ENCODE assay signal across 8 cellular contexts in the genomic region with DNA sequence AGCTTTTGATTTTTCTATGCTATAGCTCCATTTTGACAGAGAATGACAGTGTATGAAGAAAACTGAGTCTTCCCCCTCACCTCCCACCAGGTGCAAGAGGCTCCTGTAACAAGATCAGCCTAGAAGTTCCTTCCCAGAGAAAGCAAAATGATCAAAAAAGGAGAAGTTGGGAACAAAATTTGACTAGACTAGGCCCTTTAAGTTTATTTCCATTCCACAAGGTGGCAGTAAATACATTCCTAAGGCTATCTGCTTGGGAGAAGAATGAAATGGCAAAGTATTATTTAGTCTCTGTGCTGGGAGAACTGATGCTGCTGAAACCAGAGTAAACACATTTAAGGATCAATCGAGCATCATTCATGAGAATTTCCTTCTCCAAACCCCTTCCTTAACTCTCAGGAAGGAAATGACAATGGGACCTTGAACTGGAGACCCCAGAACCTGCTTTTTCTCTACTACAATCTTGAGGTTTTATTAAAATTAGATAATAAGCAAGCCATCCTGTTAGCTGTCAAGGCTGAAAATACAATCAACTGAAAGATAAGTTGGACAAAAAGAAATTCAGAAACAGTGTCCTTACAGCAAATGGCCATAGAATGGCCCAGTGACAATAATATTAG.
DNase-seq lines count a peak whose midpoint lies in the region; ATAC-seq, FAIRE-seq and TF ChIP-seq lines count a peak whose summit lies in the region.

No MANE protein-coding gene starts in this region.

- H3K79me2 ChIP-seq in HCT116 (ENCODE audit: insufficient read depth, low read length) (no peaks in the 10 kb centered on the region), neural progenitor cell (ENCODE audit: low read depth) (no peaks in the 10 kb centered on the region)

- H4K20me1 ChIP-seq in HCT116 (ENCODE audit: insufficient read depth): no peaks in the 10 kb centered on the region
- H4K20me1 ChIP-seq in neural progenitor cell (ENCODE audit: low read depth): no peaks in the 10 kb centered on the region

- no peaks in the 10 kb centered on the region for H3K36me3 ChIP-seq in BE2C
- H3K36me3 ChIP-seq in HCT116 (ENCODE audit: control insufficient read depth in 1 of 2, insufficient read depth in 2 of 2, low read length in 2 of 2): no peaks in the 10 kb centered on the region
- no peaks in the 10 kb centered on the region for H3K36me3 ChIP-seq in neural progenitor cell

- BruUV-seq in HCT116 (replicated peaks; lab: Mats Ljungman, UMichigan): no TSS peak

- peaks cover 4% of the 10 kb centered on the region for H3K27me3 Mint-ChIP-seq in neural progenitor cell (ENCODE audit: insufficient read depth, low read depth)
- no peaks in the 10 kb centered on the region for H3K27me3 Mint-ChIP-seq in T-helper 2 cell treated with Interferon-gamma antibody and Interleukin-4, amounts not matched to agents 5 μg/mL and 100 μg/mL, for 36 hours (ENCODE audit: low read depth)

- no peak overlapping the region for H3K4me3 ChIP-seq in BE2C (ENCODE audit: low read depth, low read length)
- H3K4me3 ChIP-seq in HCT116 (replicated peaks in 1 of 2; ENCODE audit: low read depth in 1 of 2, low read length in 2 of 2): no peak overlapping the region
- no peak overlapping the region for H3K4me3 ChIP-seq in neural progenitor cell

- H3K9me2 ChIP-seq in HCT116 (ENCODE audit: insufficient read depth): no peaks in the 10 kb centered on the region

- POLR2A ChIA-PET in HCT116 (lab: Charles Lee): no interaction called here

- H3K9ac ChIP-seq in HCT116 (ENCODE audit: low read length) (no peak overlapping the region), neural progenitor cell (no peak overlapping the region)

- H3K27me3 ChIP-seq in BE2C (no peaks in the 10 kb centered on the region), HCT116 (ENCODE audit: insufficient read depth, low read length) (peaks cover 23% of the 10 kb centered on the region), neural progenitor cell (no peaks in the 10 kb centered on the region)

- no peaks in the 10 kb centered on the region for H3F3A ChIP-seq in neural progenitor cell (ENCODE audit: low read depth)

- TF ChIP-seq CTCF in BE2C (IDR thresholded peaks at IDR 0.05; ENCODE audit: low read depth, low read length): peak; percentile 60
- TF ChIP-seq CTCF in HCT116 (IDR thresholded peaks at IDR 0.05 in 2 of 3, conservative IDR thresholded peaks at IDR 0.05 in 1 of 3; ENCODE audit: borderline replicate concordance in 1 of 3, insufficient read depth in 1 of 3, low read depth in 2 of 3, low read length in 2 of 3): peak; percentile 40 to 62 (median 46); a peak in 4 of 6 replicates
- TF ChIP-seq CTCF in neural progenitor cell (IDR thresholded peaks at IDR 0.05): peak; percentile 77

- no peak overlapping the region for H3K4me3 Mint-ChIP-seq in neural progenitor cell
- H3K4me3 Mint-ChIP-seq in T-helper 2 cell treated with Interferon-gamma antibody and Interleukin-4, amounts not matched to agents 5 μg/mL and 100 μg/mL, for 36 hours: no peak overlapping the region

- RAD21 ChIA-PET in HCT116 (lab: Charles Lee; ENCODE audit: low non-redundant PET in 1 of 2, low total read pairs in 2 of 2, uncharacterized antibody in 2 of 2, unreplicated experiment in 2 of 2): no interaction called here

- H3K4me1 Mint-ChIP-seq in neural progenitor cell: peaks cover 10% of the 10 kb centered on the region
- peaks cover 8% of the 10 kb centered on the region for H3K4me1 Mint-ChIP-seq in T-helper 2 cell treated with Interferon-gamma antibody and Interleukin-4, amounts not matched to agents 5 μg/mL and 100 μg/mL, for 36 hours (ENCODE audit: low read depth)

- FAIRE-seq in RCC 7860 (lab: Jason Lieb, UNC): no peak

- DNase-seq in BE2C (no peak), HCT116 (ENCODE audit: low read depth, low spot score) (peak; percentile 31), RCC 7860 (ENCODE audit: low spot score) (peak; percentile 28), erythroblast (lab: John Stamatoyannopoulos, UW) (peak; percentile 11 to 23), neural progenitor cell (ENCODE audit: low spot score) (peak; percentile 71)
- no peak for DNase-seq in T-helper 2 cell treated with Interferon-gamma antibody and Interleukin-4, amounts not matched to agents 5 μg/mL and 100 μg/mL, for 36 hours (ENCODE audit: low spot score)

- H2AFZ ChIP-seq in HCT116 (ENCODE audit: low read depth, low read length, poor library complexity, severe bottlenecking) (no peak overlapping the region), neural progenitor cell (replicated peaks) (no peak overlapping the region)

- H3K4me1 ChIP-seq in BE2C (no peaks in the 10 kb centered on the region), HCT116 (ENCODE audit: control insufficient read depth in 1 of 2, insufficient read depth in 2 of 2, low read length in 2 of 2) (no peaks in the 10 kb centered on the region), neural progenitor cell (no peaks in the 10 kb centered on the region)

- H3K4me2 ChIP-seq in HCT116 (ENCODE audit: low read length): no peak overlapping the region
- H3K4me2 ChIP-seq in neural progenitor cell: no peak overlapping the region

- TF ChIP-seq POLR2A in HCT116 (IDR thresholded peaks at IDR 0.05; ENCODE audit: borderline replicate concordance, extremely low read depth, insufficient read depth, insufficient read length) (no peak), erythroblast (IDR thresholded peaks at IDR 0.05; ENCODE audit: low read length) (no peak)

- ATAC-seq in HCT116 (peak; percentile 68; the same call in 1 of the 2 replicates), GM18909 (IDR thresholded peaks at IDR 0.05; ENCODE audit: poor library complexity, unreplicated experiment) (no peak), HG02885 (IDR thresholded peaks at IDR 0.05; ENCODE audit: poor library complexity, unreplicated experiment) (no peak)

- TF ChIP-seq RAD21 in HCT116 (IDR thresholded peaks at IDR 0.05; ENCODE audit: low read depth): peak; percentile 73

- no peaks in the 10 kb centered on the region for H3K9me3 Mint-ChIP-seq in neural progenitor cell
- no peaks in the 10 kb centered on the region for H3K9me3 Mint-ChIP-seq in T-helper 2 cell treated with Interferon-gamma antibody and Interleukin-4, amounts not matched to agents 5 μg/mL and 100 μg/mL, for 36 hours

- CTCF ChIA-PET in HCT116 (lab: Charles Lee): interaction anchor here (3.6 kb wide), 1 partner anchor 54 kb away, joined by 15 read pairs; no protein-coding TSS in a partner anchor

- H3K36me3 Mint-ChIP-seq in neural progenitor cell: peaks cover under 1% of the 10 kb centered on the region
- H3K36me3 Mint-ChIP-seq in T-helper 2 cell treated with Interferon-gamma antibody and Interleukin-4, amounts not matched to agents 5 μg/mL and 100 μg/mL, for 36 hours (ENCODE audit: low read depth): no peaks in the 10 kb centered on the region

- H3K27ac Mint-ChIP-seq in neural progenitor cell: peak overlapping the region; percentile 80
- no peak overlapping the region for H3K27ac Mint-ChIP-seq in T-helper 2 cell treated with Interferon-gamma antibody and Interleukin-4, amounts not matched to agents 5 μg/mL and 100 μg/mL, for 36 hours

- intact Hi-C loops in HCT116 (cut with micrococcal nuclease): loop anchor here (1.0 to 5.0 kb wide), 2 partner anchors 315 to 837 kb away; no protein-coding TSS in a partner anchor

- H3K27ac ChIP-seq in HCT116 (ENCODE audit: low read depth, low read length) (no peak overlapping the region), neural progenitor cell (no peak overlapping the region)

- no peaks in the 10 kb centered on the region for H3K9me3 ChIP-seq in BE2C
- H3K9me3 ChIP-seq in HCT116 (ENCODE audit: control insufficient read depth in 1 of 2, insufficient read depth in 1 of 2, low read depth in 1 of 2, low read length in 2 of 2): no peaks in the 10 kb centered on the region
- H3K9me3 ChIP-seq in neural progenitor cell (ENCODE audit: low read depth): no peaks in the 10 kb centered on the region

TF ChIP-seq in HCT116, 20 proteins besides CTCF, POLR2A, EP300 and RAD21:
- TF ChIP-seq EZH2phosphoT487 (IDR thresholded peaks at IDR 0.05; ENCODE audit: borderline replicate concordance) (no peak), CEBPB (IDR thresholded peaks at IDR 0.05; ENCODE audit: low read depth) (no peak), FOSL1 (IDR thresholded peaks at IDR 0.05; ENCODE audit: low read depth) (no peak), EZH2 (IDR thresholded peaks at IDR 0.05) (no peak), ZNF274 (IDR thresholded peaks at IDR 0.05; ENCODE audit: low read depth, low read length) (no peak), ELF1 (IDR thresholded peaks at IDR 0.05; ENCODE audit: borderline replicate concordance, low read depth) (no peak), SIN3A (IDR thresholded peaks at IDR 0.05; ENCODE audit: low read depth) (no peak), YY1 (IDR thresholded peaks at IDR 0.05; ENCODE audit: extremely low read depth, insufficient replicate concordance, low read depth, low read length) (no peak), SRF (IDR thresholded peaks at IDR 0.05; ENCODE audit: low read depth) (no peak), SP1 (IDR thresholded peaks at IDR 0.05; ENCODE audit: low read depth) (no peak)
- TF ChIP-seq, protein P1, sequence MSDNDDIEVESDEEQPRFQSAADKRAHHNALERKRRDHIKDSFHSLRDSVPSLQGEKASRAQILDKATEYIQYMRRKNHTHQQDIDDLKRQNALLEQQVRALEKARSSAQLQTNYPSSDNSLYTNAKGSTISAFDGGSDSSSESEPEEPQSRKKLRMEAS (IDR thresholded peaks at IDR 0.05): no peak
- TF ChIP-seq, protein P2, sequence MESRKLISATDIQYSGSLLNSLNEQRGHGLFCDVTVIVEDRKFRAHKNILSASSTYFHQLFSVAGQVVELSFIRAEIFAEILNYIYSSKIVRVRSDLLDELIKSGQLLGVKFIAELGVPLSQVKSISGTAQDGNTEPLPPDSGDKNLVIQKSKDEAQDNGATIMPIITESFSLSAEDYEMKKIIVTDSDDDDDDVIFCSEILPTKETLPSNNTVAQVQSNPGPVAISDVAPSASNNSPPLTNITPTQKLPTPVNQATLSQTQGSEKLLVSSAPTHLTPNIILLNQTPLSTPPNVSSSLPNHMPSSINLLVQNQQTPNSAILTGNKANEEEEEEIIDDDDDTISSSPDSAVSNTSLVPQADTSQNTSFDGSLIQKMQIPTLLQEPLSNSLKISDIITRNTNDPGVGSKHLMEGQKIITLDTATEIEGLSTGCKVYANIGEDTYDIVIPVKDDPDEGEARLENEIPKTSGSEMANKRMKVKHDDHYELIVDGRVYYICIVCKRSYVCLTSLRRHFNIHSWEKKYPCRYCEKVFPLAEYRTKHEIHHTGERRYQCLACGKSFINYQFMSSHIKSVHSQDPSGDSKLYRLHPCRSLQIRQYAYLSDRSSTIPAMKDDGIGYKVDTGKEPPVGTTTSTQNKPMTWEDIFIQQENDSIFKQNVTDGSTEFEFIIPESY (IDR thresholded peaks at IDR 0.05; ENCODE audit: extremely low read depth, insufficient replicate concordance, low read length): no peak
- TF ChIP-seq, protein P3, sequence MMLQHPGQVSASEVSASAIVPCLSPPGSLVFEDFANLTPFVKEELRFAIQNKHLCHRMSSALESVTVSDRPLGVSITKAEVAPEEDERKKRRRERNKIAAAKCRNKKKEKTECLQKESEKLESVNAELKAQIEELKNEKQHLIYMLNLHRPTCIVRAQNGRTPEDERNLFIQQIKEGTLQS (IDR thresholded peaks at IDR 0.05): no peak

Comparison
In these comparisons a context has a peak if more than half of its experiments do, and no peak if none do; other contexts are left out.
1. DNase-seq: peak in HCT116 (single experiment), RCC 7860 (single experiment), erythroblast (2 of 2) and neural progenitor cell (single experiment); none in BE2C (single experiment) and T-helper 2 cell treated with Interferon-gamma antibody and Interleukin-4, amounts not matched to agents 5 μg/mL and 100 μg/mL, for 36 hours (single experiment).
2. Peak in every context shown above with its lines, with median percentiles within 50 percentile points of each other: CTCF ChIP-seq.